7 cellular contexts compared by ENCODE assay signal in genomic region chr2:219252900-219253752, GRCh38. TPM values are rescaled to one million over a fixed set of nuclear protein-coding genes. Genes with fewer than 3 reads are reported as not detected.
DNase-seq lines count a peak whose midpoint lies in the region; ATAC-seq, FAIRE-seq and TF ChIP-seq lines count a peak whose summit lies in the region.

Gene TUBA4B (plus strand): TSS chr2:219253243. CDS start chr2:219253408, 165 bp downstream.

- 0 out of 2 replicates have a peak, but pooled peaks cover 5% of the 10 kb centered on the region for H3F3A ChIP-seq in OCI-LY1 (ENCODE audit: insufficient read depth, low read length)

- TF ChIP-seq POLR2A in GM12892 (IDR thresholded peaks at IDR 0.05; ENCODE audit: low read depth, low read length) (no peak; the same call in 1 of the 2 replicates), ovary (IDR thresholded peaks at IDR 0.05) (no peak)

- H3K27me3 ChIP-seq in OCI-LY1 (ENCODE audit: insufficient read depth, low read length) (no peaks in the 10 kb centered on the region), ovary (no peaks in the 10 kb centered on the region)

- H3K9me3 ChIP-seq in OCI-LY1 (ENCODE audit: low read length) = no peaks in the 10 kb centered on the region
- H3K9me3 ChIP-seq in ovary = no peaks in the 10 kb centered on the region

- TF ChIP-seq EP300 in ovary (IDR thresholded peaks at IDR 0.05) = no peak

- peak; percentile 87 for FAIRE-seq in GM12892 (lab: Jason Lieb, UNC)

- H3K4me3 ChIP-seq in OCI-LY1 (ENCODE audit: low read depth, low read length, poor library complexity, severe bottlenecking) (peak within 1 kb of the TSS; percentile 83), ovary (peak within 1 kb of the TSS; percentile 57)

- H3K36me3 ChIP-seq in OCI-LY1 (ENCODE audit: insufficient read depth, low read length) = peaks cover 40% of the 10 kb centered on the region
- no peaks in the 10 kb centered on the region for H3K36me3 ChIP-seq in ovary

- DNase-seq in GM12892 (ENCODE audit: insufficient read length) = peak; percentile 52
- peak; percentile 45 for DNase-seq in activated naive CD4-positive, alpha-beta T cell treated with Interleukin-2 at 50 U/mL for 16 hours
- no peak for DNase-seq in Right ventricle myocardium inferior (ENCODE audit: missing footprints)
- peak; percentile 43 to 60 (median 56) for DNase-seq in ovary
- no peak for DNase-seq in NCI-H1105 (lab: John Stamatoyannopoulos, UW)

- H3K9ac ChIP-seq in OCI-LY1 (ENCODE audit: low read length) = peak within 1 kb of the TSS; percentile 89

- H2AFZ ChIP-seq in OCI-LY1 (ENCODE audit: low read length) = no peak within 1 kb of the TSS

- no peaks in the 10 kb centered on the region for H3K79me2 ChIP-seq in OCI-LY1 (ENCODE audit: insufficient read depth, low read length)

- H4K20me1 ChIP-seq in OCI-LY1 (ENCODE audit: insufficient read depth, low read length) = no peaks in the 10 kb centered on the region

- H3K9me2 ChIP-seq in OCI-LY1 (ENCODE audit: low read depth, low read length) = no peaks in the 10 kb centered on the region

- intact Hi-C loops in Right ventricle myocardium inferior (cut with DNase I) = loop anchor here (2.0 kb wide), 2 partner anchors 42 to 76 kb away; partner anchors contain the start of gene CNPPD1
- intact Hi-C loops in ovary (cut with DNase I) = no loop called here

- 1 to 2% (median 2%) methylated on average over 49 of the region's 49 CpGs for WGBS in ovary, 3 donors

- no peak for TF ChIP-seq CTCF in OCI-LY1 (IDR thresholded peaks at IDR 0.05; ENCODE audit: low read length)
- no peak for TF ChIP-seq CTCF in ovary (IDR thresholded peaks at IDR 0.05)

- H3K4me1 ChIP-seq in OCI-LY1 (ENCODE audit: insufficient read depth, low read length, severe bottlenecking) (peaks cover 59% of the 10 kb centered on the region), ovary (ENCODE audit: insufficient read depth) (peaks cover 23% of the 10 kb centered on the region)

- H3K27ac ChIP-seq in OCI-LY1 (ENCODE audit: low read depth, low read length, poor library complexity, severe bottlenecking) = peak within 1 kb of the TSS; percentile 98
- peak within 1 kb of the TSS; percentile 24 to 46 for H3K27ac ChIP-seq in ovary

- ATAC-seq in HG02759 (IDR thresholded peaks at IDR 0.05; ENCODE audit: unreplicated experiment) (peak; percentile 11), Right ventricle myocardium inferior (peak; percentile 38)

- peak within 1 kb of the TSS; percentile 79 for H3K4me2 ChIP-seq in OCI-LY1 (ENCODE audit: low read length)

RNA-seq across cellular contexts. Expression of gene TUBA4B, which starts in this region (rescaled TPM):
- polyA plus RNA-seq in GM12892 (2012; ENCODE audit: missing spikeins) = 0.53 TPM
- total RNA-seq in Right ventricle myocardium inferior = not detected
- 10 to 100 TPM in 1 of 7 donors, 1 to 10 TPM in 1, under 1 TPM in 3, not detected in 2; 0.27 to 13.2 (median 0.83) TPM for total RNA-seq in ovary
- polyA plus RNA-seq in ovary = under 1 TPM; 0.18 to 0.34 TPM

Comparison
In these comparisons a context has a peak if more than half of its experiments do, and no peak if none do; other contexts are left out.
1. Peak in ATAC-seq in Right ventricle myocardium inferior; RNA of the gene not detected or under 1 TPM.
2. DNase-seq: peak in GM12892 (single experiment), activated naive CD4-positive, alpha-beta T cell treated with Interleukin-2 at 50 U/mL for 16 hours (single experiment) and ovary (5 of 5); none in Right ventricle myocardium inferior (single experiment) and NCI-H1105 (single experiment).